In the genomic region with DNA sequence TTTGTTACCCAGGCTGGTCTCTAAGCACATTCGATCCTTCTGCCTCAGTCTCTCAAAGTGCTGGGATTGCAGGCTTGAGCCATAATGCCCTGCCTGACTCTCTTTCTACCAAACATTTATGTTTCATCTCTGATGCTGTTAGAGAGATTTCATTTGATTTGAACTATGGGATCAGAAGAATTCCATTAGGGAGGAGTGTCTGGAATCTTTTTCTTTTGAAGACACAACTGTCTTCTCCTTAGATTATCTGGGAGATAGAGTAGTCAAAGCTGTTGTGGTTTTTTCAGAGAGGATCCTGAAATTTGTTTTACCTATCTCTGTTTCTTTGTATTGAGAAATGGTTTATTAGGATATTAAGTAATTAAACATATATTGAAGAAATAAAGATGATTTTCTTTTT, we compare ENCODE assay signal across 20 cellular contexts. TPM values are rescaled to one million over a fixed set of nuclear protein-coding genes. Genes with fewer than 3 reads are reported as not detected.
DNase-seq lines count a peak whose midpoint lies in the region; ATAC-seq and TF ChIP-seq lines count a peak whose summit lies in the region.
"Had no signal": no experiment of that assay in that cellular context is flagged by ENCODE, and none has a peak within 500 bp of the region (broad histone marks: within the 10 kb centered on the region; RNA-seq: fewer than 3 reads in every experiment).

No MANE protein-coding gene starts in this region.

- H4K20me1 ChIP-seq in SK-N-SH (ENCODE audit: insufficient read depth), result peaks cover 18% of the 10 kb centered on the region

- no peaks in the 10 kb centered on the region for H3K9me3 Mint-ChIP-seq in Calu3 (ENCODE audit: low read depth, unreplicated experiment)
- no peaks in the 10 kb centered on the region for H3K9me3 Mint-ChIP-seq in progenitor cell of endocrine pancreas (ENCODE audit: low read depth)
- H3K9me3 Mint-ChIP-seq: CD14-positive monocyte had no signal

- no peak for TF ChIP-seq EP300 in SK-N-SH (IDR thresholded peaks at IDR 0.05; ENCODE audit: borderline replicate concordance in 1 of 2, low read depth in 1 of 2, low read length in 1 of 2)

- CTCF ChIA-PET in Calu3 (lab: Charles Lee), result interaction anchor here (0.6 to 1.2 kb wide), 2 partner anchors 10 to 316 kb away, joined by 3 read pairs; a partner anchor contains a TSS
- CTCF ChIA-PET in SK-N-SH (lab: Yijun Ruan, JAX), result no interaction called here

- no peak overlapping the region; the same call in 1 of the 2 replicates for H3K4me2 ChIP-seq in SK-N-SH

- H3K27ac ChIP-seq in SK-N-SH (ENCODE audit: low read depth in 2 of 2, low read length in 1 of 2), result peak overlapping the region in 1 of 2 experiments; percentile 34; a peak in 2 of 4 replicates
- H3K27ac ChIP-seq in left lung, result peak overlapping the region; percentile 3 to 20
- no peak overlapping the region for H3K27ac ChIP-seq in breast epithelium
- H3K27ac ChIP-seq: SJSA1 had no signal

- H3K27me3 ChIP-seq in SK-N-SH (ENCODE audit: insufficient read depth), result no peaks in the 10 kb centered on the region
- no peaks in the 10 kb centered on the region for H3K27me3 ChIP-seq in left lung
- H3K27me3 ChIP-seq in breast epithelium, result no peaks in the 10 kb centered on the region
- H3K27me3 ChIP-seq: BE2C, SJSA1 had no signal

- TF ChIP-seq CTCF in Calu3 (IDR thresholded peaks at IDR 0.05; ENCODE audit: unreplicated experiment) (no peak), SK-N-SH (IDR thresholded peaks at IDR 0.05) (no peak), left lung (IDR thresholded peaks at IDR 0.05) (no peak), progenitor cell of endocrine pancreas (IDR thresholded peaks at IDR 0.05; ENCODE audit: unreplicated experiment) (no peak), breast epithelium (IDR thresholded peaks at IDR 0.05) (no peak)

- WGBS in SK-N-SH (ENCODE audit: low lambda C conversion rate), result 94% methylated on average over 1 of the region's 1 CpG

- ATAC-seq in left lung, result no peak
- ATAC-seq in stimulated activated naive CD8-positive, alpha-beta T cell treated with anti-CD3 and anti-CD28 coated beads, Interleukin-15, Interleukin-2, amounts not matched to agents 100 U/mL and 50 U/mL, for 24 hours, result no peak
- ATAC-seq in HG02884 (IDR thresholded peaks at IDR 0.05; ENCODE audit: unreplicated experiment), result no peak

- H3K27me3 Mint-ChIP-seq in Calu3 (ENCODE audit: unreplicated experiment) (no peaks in the 10 kb centered on the region), progenitor cell of endocrine pancreas (no peaks in the 10 kb centered on the region)

- H3K4me1 Mint-ChIP-seq in Calu3 (ENCODE audit: low read depth, unreplicated experiment) (peaks cover 35% of the 10 kb centered on the region), progenitor cell of endocrine pancreas (ENCODE audit: low read depth) (no peaks in the 10 kb centered on the region)

- H3K79me2 ChIP-seq in SK-N-SH (ENCODE audit: insufficient read depth), result peaks cover 96% of the 10 kb centered on the region

- H3K36me3 Mint-ChIP-seq in Calu3 (ENCODE audit: insufficient read depth, unreplicated experiment) (peaks cover 57% of the 10 kb centered on the region), progenitor cell of endocrine pancreas (ENCODE audit: insufficient read depth) (peaks cover 3% of the 10 kb centered on the region)

- intact Hi-C loops in Calu3 (cut with micrococcal nuclease; ENCODE audit: unreplicated experiment) (no loop called here), left lung (cut with DNase I) (no loop called here), breast epithelium (cut with DNase I; ENCODE audit: low total_unique reads) (no loop called here)

- no peak overlapping the region for H3K9ac ChIP-seq in SK-N-SH

- H3K9me3 ChIP-seq in SK-N-SH (no peaks in the 10 kb centered on the region), left lung (no peaks in the 10 kb centered on the region), breast epithelium (no peaks in the 10 kb centered on the region)
- H3K9me3 ChIP-seq: BE2C, SJSA1 had no signal

- H3K4me3 Mint-ChIP-seq in Calu3 (ENCODE audit: low read depth, unreplicated experiment) (no peak overlapping the region), progenitor cell of endocrine pancreas (ENCODE audit: low read depth) (no peak overlapping the region)
- H3K4me3 Mint-ChIP-seq: CD14-positive monocyte had no signal

- H3K4me3 ChIP-seq in SK-N-SH (ENCODE audit: low read depth in 2 of 2, low read length in 1 of 2), result no peak overlapping the region
- no peak overlapping the region for H3K4me3 ChIP-seq in left lung
- no peak overlapping the region for H3K4me3 ChIP-seq in breast epithelium
- H3K4me3 ChIP-seq: SJSA1 had no signal

- peak overlapping the region; percentile 3 for H3K27ac Mint-ChIP-seq in Calu3 (ENCODE audit: unreplicated experiment)
- peak overlapping the region; percentile 45 for H3K27ac Mint-ChIP-seq in progenitor cell of endocrine pancreas

- no peaks in the 10 kb centered on the region for H3K36me3 ChIP-seq in SK-N-SH (replicated peaks in 1 of 2; ENCODE audit: control insufficient read depth in 1 of 2, insufficient read depth in 2 of 2, low read length in 1 of 2)
- H3K36me3 ChIP-seq in left lung, result peaks cover 0 to 11% of the 10 kb centered on the region in 2 donors
- no peaks in the 10 kb centered on the region for H3K36me3 ChIP-seq in breast epithelium
- H3K36me3 ChIP-seq: BE2C had no signal

- no peak overlapping the region for H2AFZ ChIP-seq in SK-N-SH (ENCODE audit: low read depth)

- DNase-seq in Calu3 (no peak), SK-N-SH (no peak), left lung (no peak), progenitor cell of endocrine pancreas (ENCODE audit: low spot score, unreplicated experiment) (no peak), breast epithelium (ENCODE audit: low spot score in 2 of 2) (no peak)
- DNase-seq in stimulated activated naive CD8-positive, alpha-beta T cell treated with anti-CD3 and anti-CD28 coated beads, Interleukin-15, Interleukin-2, amounts not matched to agents 100 U/mL and 50 U/mL, for 24 hours, result no peak
- DNase-seq: 8988T, ACHN, BE2C, IMR-90, KG1, MM.1S, NCI-H2081, NCI-H2227 treated with DMSO at 0.1 percent for 48 hours, NCI-H526 treated with DMSO at 0.1 percent for 48 hours, Right ventricle myocardium superior, RPMI8226 had no signal

- no TSS peak for BruUV-seq in Calu3 (replicated peaks; lab: Mats Ljungman, UMichigan)

- POLR2A ChIA-PET in SK-N-SH (lab: Yijun Ruan, JAX), result no interaction called here

- TF ChIP-seq POLR2A in breast epithelium (IDR thresholded peaks at IDR 0.05), result no peak

- no peak for TF ChIP-seq RAD21 in SK-N-SH (IDR thresholded peaks at IDR 0.05; ENCODE audit: low read length)

- no peaks in the 10 kb centered on the region for H3K9me2 ChIP-seq in SK-N-SH

- H3F3A ChIP-seq in SK-N-SH (replicated peaks; ENCODE audit: insufficient read depth), result peaks cover 16% of the 10 kb centered on the region

- H3K4me1 ChIP-seq in SK-N-SH (ENCODE audit: control insufficient read depth in 1 of 2, insufficient read depth in 2 of 2, low read depth in 1 of 2, low read length in 1 of 2) (peaks cover 8 to 13% of the 10 kb centered on the region in 2 experiments), left lung (peaks cover 12 to 48% of the 10 kb centered on the region in 2 donors), breast epithelium (peaks cover 0 to 10% of the 10 kb centered on the region in 2 donors)
- H3K4me1 ChIP-seq: SJSA1 had no signal

TF ChIP-seq in SK-N-SH, 30 proteins besides CTCF, POLR2A, EP300 and RAD21 (continues in another document):
- no peak for TF ChIP-seq TAF1 (IDR thresholded peaks at IDR 0.05; ENCODE audit: borderline replicate concordance, low read depth, low read length)
- no peak for TF ChIP-seq FOXM1 (IDR thresholded peaks at IDR 0.05; ENCODE audit: low read depth)
- TF ChIP-seq, protein P1, sequence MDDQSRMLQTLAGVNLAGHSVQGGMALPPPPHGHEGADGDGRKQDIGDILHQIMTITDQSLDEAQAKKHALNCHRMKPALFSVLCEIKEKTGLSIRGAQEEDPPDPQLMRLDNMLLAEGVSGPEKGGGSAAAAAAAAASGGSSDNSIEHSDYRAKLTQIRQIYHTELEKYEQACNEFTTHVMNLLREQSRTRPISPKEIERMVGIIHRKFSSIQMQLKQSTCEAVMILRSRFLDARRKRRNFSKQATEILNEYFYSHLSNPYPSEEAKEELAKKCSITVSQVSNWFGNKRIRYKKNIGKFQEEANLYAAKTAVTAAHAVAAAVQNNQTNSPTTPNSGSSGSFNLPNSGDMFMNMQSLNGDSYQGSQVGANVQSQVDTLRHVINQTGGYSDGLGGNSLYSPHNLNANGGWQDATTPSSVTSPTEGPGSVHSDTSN (IDR thresholded peaks at IDR 0.05), result peak; percentile 21; the same call in 1 of the 2 replicates
- no peak for TF ChIP-seq RCOR1 (IDR thresholded peaks at IDR 0.05; ENCODE audit: low read length)

RNA-seq across cellular contexts. Expression of a gene that starts 29.4 kb away (rescaled TPM):
- total RNA-seq in Calu3 (2022) (327 and 376 TPM in 2 replicates), left lung (10 to 100 TPM; 35.5 to 35.8 TPM), progenitor cell of endocrine pancreas (37.5 and 38.2 TPM in 2 replicates), breast epithelium (10 to 100 TPM in 2 of 3 donors, 1 to 10 TPM in 1; 8.2 to 12.9 (median 10.8) TPM)
- polyA plus RNA-seq in SK-N-SH (2012; rRNA removed), result 5.9 and 6.8 TPM in 2 replicates
- polyA plus RNA-seq in SK-N-SH (2012; cell fraction: cytosol; rRNA removed), result 6.2 and 6.6 TPM in 2 replicates
- polyA plus RNA-seq in SK-N-SH (2012; cell fraction: nucleus; rRNA removed), result 8.3 and 9.1 TPM in 2 replicates

RNA-seq across cellular contexts. Expression of a gene that starts 39.2 kb away (rescaled TPM):
- 567 and 645 TPM in 2 replicates for total RNA-seq in Calu3 (2022)
- 12.7 and 12.8 TPM in 2 replicates for polyA plus RNA-seq in SK-N-SH (2012; rRNA removed)
- polyA plus RNA-seq in SK-N-SH (2012; cell fraction: cytosol; rRNA removed), result 15.2 and 16.8 TPM in 2 replicates
- polyA plus RNA-seq in SK-N-SH (2012; cell fraction: nucleus; rRNA removed), result 8.3 and 11.7 TPM in 2 replicates
- 10 to 100 TPM; 12.8 to 24.1 TPM for total RNA-seq in left lung
- total RNA-seq in progenitor cell of endocrine pancreas, result 35.7 and 38.5 TPM in 2 replicates
- total RNA-seq in breast epithelium, result under 1 TPM; 0.29 to 0.98 (median 0.80) TPM

Comparison
In these comparisons a context has a peak if more than half of its experiments do, and no peak if none do; other contexts are left out.
1. H3K27ac ChIP-seq: peak in left lung (2 of 2); none in breast epithelium (0 of 2).
2. RNA of a gene that starts 39.2 kb away (total RNA-seq): 567 to 645 TPM in Calu3; 35.7 to 38.5 TPM in progenitor cell of endocrine pancreas, 12.8 to 24.1 TPM in left lung and 0.29 to 0.98 TPM in breast epithelium; every median in the first group is over 10 times any median in the second.